8 cellular contexts compared by ENCODE assay signal in the genomic region with DNA sequence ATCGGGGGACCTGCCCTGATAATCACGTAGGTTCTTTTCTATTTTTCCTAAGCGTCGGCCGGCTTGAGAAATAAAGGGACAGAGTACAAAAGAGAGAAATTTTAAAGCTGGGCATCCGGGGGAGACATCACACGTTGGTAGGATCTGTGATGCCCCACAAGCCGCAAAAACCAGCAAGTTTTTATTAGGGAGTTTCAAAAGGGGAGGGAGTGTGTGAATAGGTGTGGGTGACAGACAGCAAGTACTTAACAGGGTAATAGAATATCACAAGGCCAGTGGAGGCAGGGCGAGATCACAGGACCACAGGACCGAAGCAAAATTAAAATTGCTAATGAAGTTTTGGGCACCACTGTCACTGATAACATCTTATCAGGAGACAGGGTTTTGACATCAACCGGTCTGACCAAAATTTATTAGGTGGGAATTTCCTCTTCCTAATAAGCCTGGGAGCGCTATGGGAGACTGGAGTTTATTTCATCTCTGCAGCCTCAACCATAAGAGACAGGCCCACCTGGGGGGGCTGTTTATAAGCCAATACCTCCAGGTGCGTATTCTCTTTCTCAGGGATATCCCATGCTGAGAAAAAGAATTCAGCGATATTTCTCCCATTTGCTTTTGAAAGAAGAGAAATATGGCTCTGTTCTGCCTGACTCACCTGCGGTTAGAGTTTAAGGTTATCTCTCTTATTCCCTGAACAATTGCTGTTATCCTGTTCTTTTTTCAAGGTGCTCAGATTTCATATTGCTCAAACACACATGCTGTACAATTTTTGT. TPM values are rescaled to one million over a fixed set of nuclear protein-coding genes. Genes with fewer than 3 reads are reported as not detected.
A peak's percentile ranks its signal among the peaks of the same experiment; 100 is the strongest.
DNase-seq lines count a peak whose midpoint lies in the region; ATAC-seq and TF ChIP-seq lines count a peak whose summit lies in the region.
"Not testable (repeated sequence)": the region's sequence is repeated elsewhere in the genome, so short reads cannot be mapped to it uniquely, and the experiment has no call there.

No MANE protein-coding gene starts in this region.

- not testable (repeated sequence) for H3K36me3 Mint-ChIP-seq in activated naive CD4-positive, alpha-beta T cell treated with anti-CD3 and anti-CD28 coated beads, Interleukin-2, amount 50 U/mL, for 24 hours; naive thymus-derived CD4-positive, alpha-beta T cell

- DNase-seq in PC-3; coronary artery (ENCODE audit: low spot score); right cardiac atrium; naive thymus-derived CD4-positive, alpha-beta T cell; gastrocnemius medialis; transverse colon: not testable (repeated sequence)

- not testable (repeated sequence) for H3K36me3 ChIP-seq in ES-I3 (ENCODE audit: insufficient read depth, low read length); PC-3 (ENCODE audit: low read depth, low read length); naive thymus-derived CD4-positive, alpha-beta T cell (ENCODE audit: control insufficient read depth in 2 of 3, insufficient read depth in 3 of 3, low read length in 3 of 3); gastrocnemius medialis; transverse colon

- TF ChIP-seq EP300 in transverse colon (IDR thresholded peaks at IDR 0.05; ENCODE audit: low read depth) = not testable (repeated sequence)

- peak overlapping the region; percentile 98; the same call in 1 of the 2 replicates for H3K4me2 ChIP-seq in PC-3 (ENCODE audit: low read length)

- not testable (repeated sequence) for H3K79me2 ChIP-seq in PC-3 (ENCODE audit: low read length)

- H3K9ac ChIP-seq in ES-I3 (ENCODE audit: low read depth, low read length) (peak overlapping the region; percentile 76; the same call in 1 of the 2 replicates), PC-3 (ENCODE audit: low read length) (peak overlapping the region; percentile 90)

- 66% methylated on average over 15 of the region's 15 CpGs for WGBS in right cardiac atrium
- 33 to 62% methylated on average over 4 to 15 of the region's 15 CpGs for whole genome bisulfite sequencing in transverse colon (ENCODE audit: low coverage in 1 of 2), 2 donors

- not testable (repeated sequence) for H3K4me3 ChIP-seq in PC-3 (ENCODE audit: low read length); coronary artery; right cardiac atrium (ENCODE audit: low read length); naive thymus-derived CD4-positive, alpha-beta T cell (ENCODE audit: low read length); gastrocnemius medialis; transverse colon

- not testable (repeated sequence) for BruUV-seq in PC-3 (replicated peaks; lab: Mats Ljungman, UMichigan)

- H3K27ac ChIP-seq in PC-3 (ENCODE audit: low read length) = peak overlapping the region; percentile 93
- peak overlapping the region; percentile 96 to 98 for H3K27ac ChIP-seq in coronary artery
- peak overlapping the region; percentile 92 for H3K27ac ChIP-seq in right cardiac atrium (ENCODE audit: low read length)
- not testable (repeated sequence) for H3K27ac ChIP-seq in naive thymus-derived CD4-positive, alpha-beta T cell (ENCODE audit: low read depth, low read length)
- H3K27ac ChIP-seq in gastrocnemius medialis = peak overlapping the region; percentile 81 to 89 (median 84)
- peak overlapping the region; percentile 87 to 96 (median 90) for H3K27ac ChIP-seq in transverse colon

- H2AFZ ChIP-seq in PC-3 (ENCODE audit: low read length) = not testable (repeated sequence)

- peaks cover 12% of the 10 kb centered on the region for H3K4me1 Mint-ChIP-seq in activated naive CD4-positive, alpha-beta T cell treated with anti-CD3 and anti-CD28 coated beads, Interleukin-2, amount 50 U/mL, for 24 hours
- peaks cover 5 to 36% (median 18%) of the 10 kb centered on the region in 7 donors for H3K4me1 Mint-ChIP-seq in naive thymus-derived CD4-positive, alpha-beta T cell

- TF ChIP-seq POLR2A in gastrocnemius medialis (IDR thresholded peaks at IDR 0.05); transverse colon (IDR thresholded peaks at IDR 0.05): not testable (repeated sequence)

- not testable (repeated sequence) for H3K27me3 ChIP-seq in PC-3 (ENCODE audit: low read length); right cardiac atrium (ENCODE audit: control insufficient read depth, insufficient read depth)
- H3K27me3 ChIP-seq in naive thymus-derived CD4-positive, alpha-beta T cell (ENCODE audit: control insufficient read depth in 2 of 2, insufficient read depth in 2 of 2, low read length in 2 of 2) = peaks cover 0 to 18% of the 10 kb centered on the region in 2 donors
- peaks cover 21 to 30% (median 26%) of the 10 kb centered on the region in 3 donors for H3K27me3 ChIP-seq in gastrocnemius medialis
- peaks cover 70% of the 10 kb centered on the region for H3K27me3 ChIP-seq in transverse colon

- not testable (repeated sequence) for TF ChIP-seq CTCF in PC-3 (conservative IDR thresholded peaks at IDR 0.05; ENCODE audit: low read depth, low read length); coronary artery (IDR thresholded peaks at IDR 0.05); gastrocnemius medialis (IDR thresholded peaks at IDR 0.05 in 4 of 5, conservative IDR thresholded peaks at IDR 0.05 in 1 of 5); transverse colon (IDR thresholded peaks at IDR 0.05)

- H3K9me3 ChIP-seq in ES-I3 (ENCODE audit: control insufficient read depth, insufficient read depth, low read length); PC-3 (ENCODE audit: low read length); right cardiac atrium (ENCODE audit: control insufficient read depth, low read length); naive thymus-derived CD4-positive, alpha-beta T cell (ENCODE audit: control insufficient read depth in 2 of 3, low read length in 3 of 3); gastrocnemius medialis; transverse colon: not testable (repeated sequence)

- intact Hi-C loops in PC-3 (cut with micrococcal nuclease); gastrocnemius medialis (cut with DNase I; ENCODE audit: low total_unique reads): not testable (repeated sequence)
- intact Hi-C loops in right cardiac atrium (cut with DNase I) = loop anchor here in 1 of 4 donors (10.0 kb wide), 1 partner anchor 309 kb away; the partner anchor contains the start of genes MCM3AP and YBEY
- intact Hi-C loops in naive thymus-derived CD4-positive, alpha-beta T cell (cut with micrococcal nuclease) = loop anchor here (10.0 kb wide), 3 partner anchors 119 to 331 kb away; partner anchors contain the start of genes COL6A2 (in 1 of the 2), MCM3AP (in 1 of the 2), PCBP3 (in 1 of the 2) and YBEY (in 1 of the 2)
- intact Hi-C loops in transverse colon (cut with DNase I; ENCODE audit: low total_unique reads) = loop anchor here (10.0 kb wide), 1 partner anchor 49 kb away; no protein-coding TSS in a partner anchor

- H3K27me3 Mint-ChIP-seq in activated naive CD4-positive, alpha-beta T cell treated with anti-CD3 and anti-CD28 coated beads, Interleukin-2, amount 50 U/mL, for 24 hours = not testable (repeated sequence)
- peaks cover 0 to 50% (median 10%) of the 10 kb centered on the region in 5 donors for H3K27me3 Mint-ChIP-seq in naive thymus-derived CD4-positive, alpha-beta T cell

- H3K4me3 Mint-ChIP-seq in activated naive CD4-positive, alpha-beta T cell treated with anti-CD3 and anti-CD28 coated beads, Interleukin-2, amount 50 U/mL, for 24 hours = peak overlapping the region; percentile 23
- H3K4me3 Mint-ChIP-seq in naive thymus-derived CD4-positive, alpha-beta T cell = peak overlapping the region in 7 of 10 donors; percentile 8 to 42 (median 30)

- peaks cover 12% of the 10 kb centered on the region for H3F3A ChIP-seq in PC-3 (ENCODE audit: low read length, unreplicated experiment)

- not testable (repeated sequence) for H3K27ac Mint-ChIP-seq in activated naive CD4-positive, alpha-beta T cell treated with anti-CD3 and anti-CD28 coated beads, Interleukin-2, amount 50 U/mL, for 24 hours
- peak overlapping the region in 2 of 9 donors; percentile 25 to 28 for H3K27ac Mint-ChIP-seq in naive thymus-derived CD4-positive, alpha-beta T cell

- not testable (repeated sequence) for H3K9me3 Mint-ChIP-seq in activated naive CD4-positive, alpha-beta T cell treated with anti-CD3 and anti-CD28 coated beads, Interleukin-2, amount 50 U/mL, for 24 hours; naive thymus-derived CD4-positive, alpha-beta T cell

- POLR2A ChIA-PET in PC-3 (lab: Charles Lee; ENCODE audit: unreplicated experiment) = interaction anchor here (0.6 to 1.1 kb wide), 2 partner anchors 18 to 124 kb away, joined by 3 read pairs; no protein-coding TSS in a partner anchor
- POLR2A ChIA-PET in naive thymus-derived CD4-positive, alpha-beta T cell (lab: Charles Lee) = not testable (repeated sequence)

- peaks cover 15% of the 10 kb centered on the region; the same call in 1 of the 2 replicates for H3K4me1 ChIP-seq in ES-I3 (ENCODE audit: insufficient read depth, low read length)
- peaks cover 56% of the 10 kb centered on the region for H3K4me1 ChIP-seq in PC-3 (ENCODE audit: insufficient read depth, low read length)
- H3K4me1 ChIP-seq in right cardiac atrium (ENCODE audit: control insufficient read depth, insufficient read depth, low read length) = not testable (repeated sequence)
- peaks cover 25 to 27% of the 10 kb centered on the region in 2 donors for H3K4me1 ChIP-seq in naive thymus-derived CD4-positive, alpha-beta T cell (ENCODE audit: control insufficient read depth in 2 of 2, insufficient read depth in 2 of 2, low read length in 2 of 2)
- peaks cover 28 to 31% of the 10 kb centered on the region in 2 donors for H3K4me1 ChIP-seq in gastrocnemius medialis
- peaks cover 43 to 72% (median 45%) of the 10 kb centered on the region in 4 donors for H3K4me1 ChIP-seq in transverse colon

- H4K20me1 ChIP-seq in PC-3 (ENCODE audit: low read length) = not testable (repeated sequence)

- in situ Hi-C loops in gastrocnemius medialis (cut with MboI; ENCODE audit: low sequenced_read_pairs in 4 of 4); transverse colon (cut with MboI; ENCODE audit: low pct_ligation_motif_present in 1 of 4, low pct_unique_long_range_greater_than_20kb in 1 of 4, low sequenced_read_pairs in 3 of 4): not testable (repeated sequence)

- CTCF ChIA-PET in PC-3 (lab: Charles Lee) = interaction anchor here (0.6 kb wide), 1 partner anchor 9 kb away, joined by 3 read pairs; no protein-coding TSS in a partner anchor
- CTCF ChIA-PET in naive thymus-derived CD4-positive, alpha-beta T cell (lab: Charles Lee) = not testable (repeated sequence)

- not testable (repeated sequence) for H3K9me2 ChIP-seq in PC-3 (replicated peaks; ENCODE audit: low read length)

- not testable (repeated sequence) for ATAC-seq in PC-3; right cardiac atrium; naive thymus-derived CD4-positive, alpha-beta T cell; gastrocnemius medialis

RNA-seq across cellular contexts. Expression of gene COL6A1, which starts 5.7 kb away (rescaled TPM):
- total RNA-seq in PC-3 (2014; rRNA removed) (487 and 628 TPM in 2 replicates), right cardiac atrium (100 to 1,000 TPM; 112 to 192 (median 171) TPM), gastrocnemius medialis (10 to 100 TPM; 50.5 to 97.8 (median 73.3) TPM), transverse colon (100 to 1,000 TPM; 166 to 580 (median 346) TPM)
- 165 TPM for polyA plus RNA-seq in right cardiac atrium
- total RNA-seq in naive thymus-derived CD4-positive, alpha-beta T cell = 10 to 100 TPM in 2 of 5 experiments, 1 to 10 TPM in 2, under 1 TPM in 1; 0.22 to 17.1 (median 9.5) TPM
- 1 to 10 TPM in 1 of 2 donors, under 1 TPM in 1; 0.92 to 2.4 TPM for polyA plus RNA-seq in naive thymus-derived CD4-positive, alpha-beta T cell
